In genomic region chrX:80223922-80224579, GRCh38 we compare ENCODE assay signal across 19 cellular contexts.
DNase-seq lines count a peak whose midpoint lies in the region; TF ChIP-seq lines count a peak whose summit lies in the region.
"Had no signal": no experiment of that assay in that cellular context is flagged by ENCODE, and none has a peak within 500 bp of the region (broad histone marks: within the 10 kb centered on the region; RNA-seq: fewer than 3 reads in every experiment).

No MANE protein-coding gene starts in this region.

- H3K27ac ChIP-seq in KMS-11: no peak overlapping the region
- no peak overlapping the region for H3K27ac ChIP-seq in coronary artery
- H3K27ac ChIP-seq: esophagus squamous epithelium, thoracic aorta had no signal

- H3K4me1 Mint-ChIP-seq in CD14-positive monocyte: peaks cover 6% of the 10 kb centered on the region
- H3K4me1 Mint-ChIP-seq: activated naive CD4-positive, alpha-beta T cell treated with anti-CD3 and anti-CD28 coated beads, Interleukin-2, amount 50 U/mL, for 24 hours; B cell; brain; memory B cell; nephron had no signal

- H3K9ac ChIP-seq in KMS-11: no peak overlapping the region

- H3K36me3 Mint-ChIP-seq in CD14-positive monocyte: no peaks in the 10 kb centered on the region
- H3K36me3 Mint-ChIP-seq: activated naive CD4-positive, alpha-beta T cell treated with anti-CD3 and anti-CD28 coated beads, Interleukin-2, amount 50 U/mL, for 24 hours; brain had no signal

- TF ChIP-seq CTCF in CD14-positive monocyte (IDR thresholded peaks at IDR 0.05) (no peak), KMS-11 (conservative IDR thresholded peaks at IDR 0.05; ENCODE audit: low read depth, low read length) (no peak), fibroblast of the aortic adventitia (IDR thresholded peaks at IDR 0.05; ENCODE audit: insufficient read depth, low read length) (peak; percentile 17), coronary artery (IDR thresholded peaks at IDR 0.05) (no peak)

- H3K4me3 ChIP-seq in KMS-11 (IDR thresholded peaks at IDR 0.05; ENCODE audit: insufficient read depth, low read depth, low read length) (no peak overlapping the region), fibroblast of the aortic adventitia (ENCODE audit: low read depth, low read length) (no peak overlapping the region), coronary artery (no peak overlapping the region)
- H3K4me3 ChIP-seq: esophagus squamous epithelium, thoracic aorta had no signal

- H3K4me1 ChIP-seq in KMS-11 (ENCODE audit: low read depth, poor library complexity, severe bottlenecking): peaks cover 3% of the 10 kb centered on the region
- H3K4me1 ChIP-seq: esophagus squamous epithelium had no signal

- peaks cover 0 to 2% (median 0%) of the 10 kb centered on the region in 3 donors for H3K27me3 Mint-ChIP-seq in CD14-positive monocyte (ENCODE audit: low read depth in 3 of 3)
- H3K27me3 Mint-ChIP-seq: activated naive CD4-positive, alpha-beta T cell treated with anti-CD3 and anti-CD28 coated beads, Interleukin-2, amount 50 U/mL, for 24 hours; B cell; brain; dendritic cell treated with granulocyte-macrophage colony-stimulating factor and Interleukin-4, amounts not matched to agents 40 ng/mL and 50 ng/mL, for 4 days; memory B cell had no signal

- DNase-seq in CD14-positive monocyte (ENCODE audit: low spot score) (peak; percentile 47), OCI-M1 (lab: John Stamatoyannopoulos, UW) (peak; percentile 71), fibroblast of the aortic adventitia (ENCODE audit: low read depth) (peak; percentile 8), glomerular visceral epithelial cell (ENCODE audit: extremely low spot score) (no peak), coronary artery (ENCODE audit: low spot score) (no peak), SW 1271 (lab: John Stamatoyannopoulos, UW) (no peak), mucosa of gallbladder (ENCODE audit: low spot score) (no peak)
- DNase-seq: activated T-cell treated with anti-CD3 and anti-CD28 coated beads for 4 hours, DMS 273 treated with DMSO at 0.1 percent for 48 hours, esophagus squamous epithelium, NCI-H1417 treated with DMSO at 0.1 percent for 48 hours had no signal

- peak overlapping the region; percentile 3; the same call in 1 of the 2 replicates for H3K4me2 ChIP-seq in KMS-11

- H3K9me3 Mint-ChIP-seq in CD14-positive monocyte: peaks cover 0 to 10% (median 2%) of the 10 kb centered on the region in 7 donors
- H3K9me3 Mint-ChIP-seq: activated naive CD4-positive, alpha-beta T cell treated with anti-CD3 and anti-CD28 coated beads, Interleukin-2, amount 50 U/mL, for 24 hours had no signal

- H3K27me3 ChIP-seq in KMS-11 (ENCODE audit: insufficient read depth, low read depth): no peaks in the 10 kb centered on the region
- H3K27me3 ChIP-seq: esophagus squamous epithelium had no signal

- H3K27ac Mint-ChIP-seq in CD14-positive monocyte: peak overlapping the region; percentile 85 to 94 (median 89)
- H3K27ac Mint-ChIP-seq: activated naive CD4-positive, alpha-beta T cell treated with anti-CD3 and anti-CD28 coated beads, Interleukin-2, amount 50 U/mL, for 24 hours; B cell; brain; dendritic cell treated with granulocyte-macrophage colony-stimulating factor and Interleukin-4, amounts not matched to agents 40 ng/mL and 50 ng/mL, for 4 days; memory B cell; nephron had no signal

- no peak overlapping the region for H2AFZ ChIP-seq in KMS-11 (ENCODE audit: low read depth)

- no peaks in the 10 kb centered on the region for H4K20me1 ChIP-seq in KMS-11 (ENCODE audit: insufficient read depth)

- intact Hi-C loops in CD14-positive monocyte (cut with micrococcal nuclease): no loop called here

- H3K36me3 ChIP-seq in KMS-11 (ENCODE audit: insufficient read depth): no peaks in the 10 kb centered on the region
- H3K36me3 ChIP-seq: esophagus squamous epithelium, thoracic aorta had no signal

- H3K79me2 ChIP-seq in KMS-11 (ENCODE audit: insufficient read depth, low read depth): no peaks in the 10 kb centered on the region

- peak overlapping the region in 1 of 2 donors; percentile 39 for H3K4me3 Mint-ChIP-seq in CD14-positive monocyte
- H3K4me3 Mint-ChIP-seq: activated naive CD4-positive, alpha-beta T cell treated with anti-CD3 and anti-CD28 coated beads, Interleukin-2, amount 50 U/mL, for 24 hours; B cell; brain; dendritic cell treated with granulocyte-macrophage colony-stimulating factor and Interleukin-4, amounts not matched to agents 40 ng/mL and 50 ng/mL, for 4 days; memory B cell; nephron had no signal

Comparison
In these comparisons a context has a peak if more than half of its experiments do, and no peak if none do; other contexts are left out.
1. DNase-seq: peak in CD14-positive monocyte (single experiment), OCI-M1 (single experiment) and fibroblast of the aortic adventitia (single experiment); none in glomerular visceral epithelial cell (single experiment), coronary artery (single experiment), SW 1271 (0 of 2) and mucosa of gallbladder (single experiment).